3 cellular contexts compared by ENCODE assay signal in the genomic region with DNA sequence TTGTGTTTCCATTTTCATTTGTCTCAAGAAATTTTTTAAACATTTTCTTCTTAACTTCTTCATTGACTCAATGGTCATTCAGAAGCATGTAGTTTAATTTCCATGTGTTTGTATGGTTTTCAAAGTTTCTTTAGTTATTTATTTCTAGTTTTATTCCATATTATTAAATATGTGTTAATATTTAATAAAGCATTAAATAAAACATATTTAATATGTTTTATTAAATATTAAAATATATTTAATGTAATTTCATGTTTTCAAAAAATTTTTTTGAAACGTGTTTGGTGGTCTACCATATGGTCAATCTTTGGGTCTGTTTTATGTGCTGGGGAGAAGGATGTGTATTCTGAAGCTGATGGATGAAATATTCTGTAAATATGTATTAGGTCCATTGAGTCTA. TPM values are rescaled to one million over a fixed set of nuclear protein-coding genes. Genes with fewer than 3 reads are reported as not detected.
"Had no signal": no experiment of that assay in that cellular context is flagged by ENCODE, and none has a peak within 500 bp of the region (broad histone marks: within the 10 kb centered on the region; RNA-seq: fewer than 3 reads in every experiment).

No MANE protein-coding gene starts in this region.

RNA-seq across cellular contexts. Expression of gene RAB6D, which starts 32.2 kb away (rescaled TPM):
- total RNA-seq: GM23338, H9, IMR-90 had no signal
- polyA plus RNA-seq: IMR-90 had no signal
